ENCODE assay signal across 8 cellular contexts in genomic region chr6:28443112-28443773, GRCh38. TPM values are rescaled to one million over a fixed set of nuclear protein-coding genes. Genes with fewer than 3 reads are reported as not detected.
DNase-seq lines count a peak whose midpoint lies in the region; ATAC-seq, FAIRE-seq and TF ChIP-seq lines count a peak whose summit lies in the region.

TSS of gene ZSCAN23 (minus strand) at chr6:28443491. CDS start at chr6:28436266, 7,225 bp downstream.

- peaks cover 28 to 56% of the 10 kb centered on the region in 2 donors for H3K27me3 Mint-ChIP-seq in CD8-positive, alpha-beta memory T cell
- no peaks in the 10 kb centered on the region for H3K27me3 Mint-ChIP-seq in neural crest cell (ENCODE audit: low read depth)
- H3K27me3 Mint-ChIP-seq in stimulated activated naive CD8-positive, alpha-beta T cell treated with anti-CD3 and anti-CD28 coated beads, Interleukin-15, Interleukin-2, amounts not matched to agents 100 ng/mL and 50 ng/mL, for 24 hours = peaks cover 36% of the 10 kb centered on the region

- POLR2A ChIA-PET in CD8-positive, alpha-beta memory T cell (lab: Charles Lee) = no interaction called here

- peak within 1 kb of the TSS; percentile 74 to 96 (median 91) for H3K4me3 Mint-ChIP-seq in CD8-positive, alpha-beta memory T cell
- H3K4me3 Mint-ChIP-seq in neural crest cell = peak within 1 kb of the TSS; percentile 100
- peak within 1 kb of the TSS; percentile 94 for H3K4me3 Mint-ChIP-seq in stimulated activated naive CD8-positive, alpha-beta T cell treated with anti-CD3 and anti-CD28 coated beads, Interleukin-15, Interleukin-2, amounts not matched to agents 100 ng/mL and 50 ng/mL, for 24 hours

- H3K4me1 Mint-ChIP-seq in CD8-positive, alpha-beta memory T cell = peaks cover 21 to 25% (median 23%) of the 10 kb centered on the region in 3 donors
- peaks cover 28% of the 10 kb centered on the region for H3K4me1 Mint-ChIP-seq in neural crest cell
- H3K4me1 Mint-ChIP-seq in stimulated activated naive CD8-positive, alpha-beta T cell treated with anti-CD3 and anti-CD28 coated beads, Interleukin-15, Interleukin-2, amounts not matched to agents 100 ng/mL and 50 ng/mL, for 24 hours (ENCODE audit: low read depth) = peaks cover 30% of the 10 kb centered on the region

- H3K27ac Mint-ChIP-seq in CD8-positive, alpha-beta memory T cell = peak within 1 kb of the TSS in 7 of 8 donors; percentile 79 to 97 (median 91)
- peak within 1 kb of the TSS; percentile 100 for H3K27ac Mint-ChIP-seq in neural crest cell (ENCODE audit: unreplicated experiment)
- H3K27ac Mint-ChIP-seq in stimulated activated naive CD8-positive, alpha-beta T cell treated with anti-CD3 and anti-CD28 coated beads, Interleukin-15, Interleukin-2, amounts not matched to agents 100 ng/mL and 50 ng/mL, for 24 hours = peak within 1 kb of the TSS; percentile 92

- peak; percentile 13 for TF ChIP-seq CTCF in neural crest cell (conservative IDR thresholded peaks at IDR 0.05)

- no peaks in the 10 kb centered on the region for H3K27me3 ChIP-seq in CD8-positive, alpha-beta memory T cell (ENCODE audit: insufficient read depth, low read length, poor library complexity, severe bottlenecking)
- no peaks in the 10 kb centered on the region for H3K27me3 ChIP-seq in HUES48 (ENCODE audit: control insufficient read depth, insufficient read depth, low read length)

- no peak for FAIRE-seq in frontal cortex (lab: Jason Lieb, UNC)

- peak within 1 kb of the TSS; percentile 53 for H3K4me3 ChIP-seq in CD8-positive, alpha-beta memory T cell (ENCODE audit: low read length)
- peak within 1 kb of the TSS; percentile 85 for H3K4me3 ChIP-seq in HUES48 (ENCODE audit: low read depth, low read length)

- H3K27ac ChIP-seq in CD8-positive, alpha-beta memory T cell (ENCODE audit: low read depth, low read length) = no peak within 1 kb of the TSS
- H3K27ac ChIP-seq in HUES48 (ENCODE audit: low read depth, low read length) = peak within 1 kb of the TSS; percentile 86

- peak; percentile 86 for ATAC-seq in GM21381 (IDR thresholded peaks at IDR 0.05; ENCODE audit: unreplicated experiment)

- CTCF ChIA-PET in CD8-positive, alpha-beta memory T cell (lab: Charles Lee) = no interaction called here

- peak within 1 kb of the TSS; percentile 82 for H3K9ac ChIP-seq in HUES48 (ENCODE audit: low read depth, low read length)

- H3K4me1 ChIP-seq in CD8-positive, alpha-beta memory T cell (ENCODE audit: insufficient read depth, low read length) = peaks cover 15% of the 10 kb centered on the region
- no peaks in the 10 kb centered on the region for H3K4me1 ChIP-seq in HUES48 (ENCODE audit: control insufficient read depth, insufficient read depth, low read length)

- DNase-seq in CD8-positive, alpha-beta memory T cell = peak; percentile 64 to 92 (median 83)
- DNase-seq in SHP77 (lab: John Stamatoyannopoulos, UW) = peak; percentile 93 to 94
- peak; percentile 72 for DNase-seq in activated gamma-delta T cell treated with Interleukin-2 at 50 U/mL for 16 hours
- DNase-seq in frontal cortex (ENCODE audit: low spot score in 2 of 2) = peak; percentile 27 to 71
- peak; percentile 70 for DNase-seq in neural crest cell (ENCODE audit: low read depth, low spot score)

- no peaks in the 10 kb centered on the region for H3K9me3 ChIP-seq in CD8-positive, alpha-beta memory T cell (ENCODE audit: low read length)
- H3K9me3 ChIP-seq in HUES48 (ENCODE audit: control insufficient read depth, insufficient read depth, low read length) = no peaks in the 10 kb centered on the region

- peaks cover 2 to 17% (median 2%) of the 10 kb centered on the region in 3 donors for H3K36me3 Mint-ChIP-seq in CD8-positive, alpha-beta memory T cell
- H3K36me3 Mint-ChIP-seq in neural crest cell (ENCODE audit: low read depth) = no peaks in the 10 kb centered on the region
- peaks cover 19% of the 10 kb centered on the region for H3K36me3 Mint-ChIP-seq in stimulated activated naive CD8-positive, alpha-beta T cell treated with anti-CD3 and anti-CD28 coated beads, Interleukin-15, Interleukin-2, amounts not matched to agents 100 ng/mL and 50 ng/mL, for 24 hours (ENCODE audit: low read depth)

- H3K36me3 ChIP-seq in CD8-positive, alpha-beta memory T cell (ENCODE audit: insufficient read depth, low read length) = no peaks in the 10 kb centered on the region
- H3K36me3 ChIP-seq in HUES48 (ENCODE audit: control insufficient read depth, insufficient read depth, low read length) = no peaks in the 10 kb centered on the region

- peaks cover 16 to 38% (median 25%) of the 10 kb centered on the region in 5 donors for H3K9me3 Mint-ChIP-seq in CD8-positive, alpha-beta memory T cell
- peaks cover 3% of the 10 kb centered on the region for H3K9me3 Mint-ChIP-seq in neural crest cell
- H3K9me3 Mint-ChIP-seq in stimulated activated naive CD8-positive, alpha-beta T cell treated with anti-CD3 and anti-CD28 coated beads, Interleukin-15, Interleukin-2, amounts not matched to agents 100 ng/mL and 50 ng/mL, for 24 hours = peaks cover 8% of the 10 kb centered on the region

RNA-seq across cellular contexts. Expression of gene ZSCAN23, which starts in this region (rescaled TPM):
- 1 to 10 TPM in 1 of 2 experiments, under 1 TPM in 1; 0.63 to 1.3 TPM for total RNA-seq in CD8-positive, alpha-beta memory T cell
- polyA plus RNA-seq in CD8-positive, alpha-beta memory T cell = not detected
- total RNA-seq in frontal cortex (11.0 TPM), neural crest cell (11.8 and 12.5 TPM in 2 replicates)
